Comparison of ENCODE assay signal across 31 cellular contexts in genomic region chr5:60812426-60812825, GRCh38. TPM values are rescaled to one million over a fixed set of nuclear protein-coding genes. Genes with fewer than 3 reads are reported as not detected.
"Had no signal": no experiment of that assay in that cellular context is flagged by ENCODE, and none has a peak within 500 bp of the region (broad histone marks: within the 10 kb centered on the region; RNA-seq: fewer than 3 reads in every experiment).

No MANE protein-coding gene starts in this region.

- DNase-seq: activated B cell treated with CpG ODN at 0.5 μM for 24 hours; activated CD4-positive, alpha-beta T cell treated with anti-CD3 and anti-CD28 coated beads for 48 hours; activated CD4-positive, alpha-beta T cell treated with anti-CD3 and anti-CD28 coated beads, Interleukin-2, amount 50 U/mL, for 1 hour; activated CD4-positive, alpha-beta T cell treated with anti-CD3 and anti-CD28 coated beads, Interleukin-2, amount 50 U/mL, for 48 hours; activated CD8-positive, alpha-beta memory T cell treated with anti-CD3 and anti-CD28 coated beads for 24 hours; activated CD8-positive, alpha-beta T cell treated with anti-CD3 and anti-CD28 coated beads for 36 hours; activated effector memory CD4-positive, alpha-beta T cell treated with Interleukin-2 at 50 U/mL for 16 hours; activated gamma-delta T cell treated with Interleukin-2 at 50 U/mL for 16 hours; activated naive CD4-positive, alpha-beta T cell treated with anti-CD3 and anti-CD28 coated beads, Interleukin-2, amount 50 U/mL, for 16 hours; activated naive CD4-positive, alpha-beta T cell treated with Interleukin-2 at 50 U/mL for 16 hours; activated T-cell treated with anti-CD3 and anti-CD28 coated beads, Interleukin-2, amount 50 U/mL, for 4 hours; amniotic stem cell; anterior cingulate cortex; brain microvascular endothelial cell; cortex of kidney; dermis blood vessel endothelial cell; effector CD8-positive, alpha-beta T cell; esophagus squamous epithelium; foreskin melanocyte; T-helper 17 cell; T1000; WERI-Rb-1 had no signal

- H3K4me3 ChIP-seq: esophagus squamous epithelium, gastroesophageal sphincter had no signal

- FAIRE-seq: astrocyte, bronchial epithelial cell, colon, endometrium, endothelial cell of umbilical vein had no signal

- ATAC-seq: activated CD4-positive, CD25-positive, alpha-beta regulatory T cell treated with anti-CD3 and anti-CD28 coated beads, Interleukin-2, amount 50 U/mL, for 24 hours; activated CD8-positive, alpha-beta T cell treated with anti-CD3 and anti-CD28 coated beads for 36 hours; activated T-cell treated with anti-CD3 and anti-CD28 coated beads, Interleukin-2, amount 50 U/mL, for 4 hours; activated T-helper 17 cell treated with anti-CD3 and anti-CD28 coated beads, Interleukin-2, amount 50 U/mL, for 72 hours; gastroesophageal sphincter; T-helper 17 cell had no signal

- H3K27ac ChIP-seq: brain microvascular endothelial cell, esophagus squamous epithelium, gastroesophageal sphincter, WERI-Rb-1 had no signal

- H3K9me3 ChIP-seq: esophagus squamous epithelium, gastroesophageal sphincter had no signal

- H3K36me3 ChIP-seq: brain microvascular endothelial cell, esophagus squamous epithelium, gastroesophageal sphincter, WERI-Rb-1 had no signal

- H3K4me1 ChIP-seq: esophagus squamous epithelium, gastroesophageal sphincter had no signal

- H3K27me3 ChIP-seq: brain microvascular endothelial cell, esophagus squamous epithelium, gastroesophageal sphincter had no signal

RNA-seq across cellular contexts. Expression of gene ELOVL7, which starts 31.6 kb away (rescaled TPM):
- total RNA-seq: glomerular endothelial cell had no signal
